In genomic region chr21:36504067-36505058, GRCh38 we compare ENCODE assay signal across 7 cellular contexts. TPM values are rescaled to one million over a fixed set of nuclear protein-coding genes. Genes with fewer than 3 reads are reported as not detected.
A peak's percentile ranks its signal among the peaks of the same experiment; 100 is the strongest.
DNase-seq lines count a peak whose midpoint lies in the region; ATAC-seq, FAIRE-seq and TF ChIP-seq lines count a peak whose summit lies in the region.

No MANE protein-coding gene starts in this region.

- H2AK5ac ChIP-seq in mesenchymal stem cell (ENCODE audit: low read length, severe bottlenecking): no peak overlapping the region

- DNase-seq in DMS53 treated with DMSO at 0.1 percent for 48 hours (lab: John Stamatoyannopoulos, UW; ENCODE audit: unreplicated experiment): peak; percentile 19
- DNase-seq in HuH-7 (ENCODE audit: low spot score): peak; percentile 23
- peak; percentile 28 for DNase-seq in SKM-1 (lab: John Stamatoyannopoulos, UW; ENCODE audit: unreplicated experiment)
- peak; percentile 44 for DNase-seq in mesenchymal stem cell
- peak; percentile 18 for DNase-seq in transverse colon

- no peak overlapping the region for H2AFZ ChIP-seq in mesenchymal stem cell (ENCODE audit: low read depth, low read length)

- H2BK5ac ChIP-seq in mesenchymal stem cell (ENCODE audit: low read depth, low read length, poor library complexity, severe bottlenecking): no peak overlapping the region

- FAIRE-seq in colon (lab: Jason Lieb, UNC): peak; percentile 18

- intact Hi-C loops in transverse colon (cut with DNase I; ENCODE audit: low total_unique reads): loop anchor here (5.0 kb wide), 1 partner anchor 423 kb away; no protein-coding TSS in a partner anchor

- no peaks in the 10 kb centered on the region for H3K79me1 ChIP-seq in mesenchymal stem cell (replicated peaks; ENCODE audit: low read length, poor library complexity, severe bottlenecking)

- H3K36me3 ChIP-seq in mesenchymal stem cell (ENCODE audit: control insufficient read depth in 1 of 2, insufficient read depth in 2 of 2, low read depth in 1 of 2, low read length in 2 of 2): no peaks in the 10 kb centered on the region
- no peaks in the 10 kb centered on the region for H3K36me3 ChIP-seq in transverse colon

- peaks cover 0 to 9% of the 10 kb centered on the region in 2 experiments for H3K27me3 ChIP-seq in mesenchymal stem cell (ENCODE audit: control insufficient read depth in 1 of 2, insufficient read depth in 1 of 2, low read length in 2 of 2)
- peaks cover 4% of the 10 kb centered on the region for H3K27me3 ChIP-seq in transverse colon

- H3K4ac ChIP-seq in mesenchymal stem cell (ENCODE audit: low read depth in 1 of 2, low read length in 2 of 2): no peak overlapping the region

- no peak overlapping the region for H3K4me2 ChIP-seq in mesenchymal stem cell (ENCODE audit: low read length, poor library complexity, severe bottlenecking)

- no peak overlapping the region for H2BK120ac ChIP-seq in mesenchymal stem cell (ENCODE audit: low read depth, low read length)

- H4K8ac ChIP-seq in mesenchymal stem cell (ENCODE audit: low read length): no peak overlapping the region

- ATAC-seq in HG03108 (IDR thresholded peaks at IDR 0.05; ENCODE audit: unreplicated experiment): no peak

- no peak for TF ChIP-seq EP300 in transverse colon (IDR thresholded peaks at IDR 0.05; ENCODE audit: low read depth)

- no peak for TF ChIP-seq POLR2A in transverse colon (IDR thresholded peaks at IDR 0.05)

- no peak overlapping the region for H3K18ac ChIP-seq in mesenchymal stem cell (ENCODE audit: low read depth in 1 of 2, low read length in 2 of 2)

- no peak overlapping the region for H2BK15ac ChIP-seq in mesenchymal stem cell (ENCODE audit: low read depth, poor library complexity, severe bottlenecking)

- H3K9ac ChIP-seq in mesenchymal stem cell (ENCODE audit: low read length): no peak overlapping the region

- peak; percentile 85 to 97 (median 93) for TF ChIP-seq CTCF in transverse colon (IDR thresholded peaks at IDR 0.05)

- no peak overlapping the region for H3K14ac ChIP-seq in mesenchymal stem cell (ENCODE audit: low read length in 2 of 2)

- no peak overlapping the region for H4K91ac ChIP-seq in mesenchymal stem cell (ENCODE audit: low read length)

- H3K23ac ChIP-seq in mesenchymal stem cell (ENCODE audit: low read length in 2 of 2): no peak overlapping the region

- H3K4me3 ChIP-seq in mesenchymal stem cell (ENCODE audit: insufficient read depth in 1 of 2, low read depth in 1 of 2, low read length in 2 of 2): no peak overlapping the region
- H3K4me3 ChIP-seq in transverse colon: no peak overlapping the region

- in situ Hi-C loops in transverse colon (cut with MboI; ENCODE audit: low pct_ligation_motif_present in 1 of 4, low pct_unique_long_range_greater_than_20kb in 1 of 4, low sequenced_read_pairs in 3 of 4): loop anchor here in 3 of 4 donors (10.0 to 25.0 kb wide), 2 partner anchors 420 to 433 kb away; no protein-coding TSS in a partner anchor

- H3K27ac ChIP-seq in mesenchymal stem cell (ENCODE audit: low read length, poor library complexity, severe bottlenecking) (no peak overlapping the region), transverse colon (no peak overlapping the region)

- H3K4me1 ChIP-seq in mesenchymal stem cell (ENCODE audit: control insufficient read depth, insufficient read depth, low read depth, low read length) (peaks cover 4% of the 10 kb centered on the region), transverse colon (peaks cover 0 to 14% (median 11%) of the 10 kb centered on the region in 4 donors)

- WGBS in mesenchymal stem cell: 33% methylated on average over 3 of the region's 5 CpGs
- 28 to 30% methylated on average over 5 of the region's 5 CpGs for WGBS in transverse colon (ENCODE audit: low coverage in 1 of 2), 2 donors

- H3K9me3 ChIP-seq in mesenchymal stem cell (ENCODE audit: control insufficient read depth, low read length): no peaks in the 10 kb centered on the region
- no peaks in the 10 kb centered on the region for H3K9me3 ChIP-seq in transverse colon

- H2BK12ac ChIP-seq in mesenchymal stem cell (ENCODE audit: low read length in 2 of 2): no peak overlapping the region

RNA-seq across cellular contexts. Expression of gene CLDN14, which starts 24.4 kb away (rescaled TPM):
- not detected for polyA plus RNA-seq in mesenchymal stem cell (2013, experiment 1 of 2)
- not detected for polyA plus RNA-seq in mesenchymal stem cell (2013, experiment 2 of 2)
- total RNA-seq in transverse colon: not detected
